In genomic region chr10:27969931-27970330, GRCh38 we compare ENCODE assay signal across 5 cellular contexts. TPM values are rescaled to one million over a fixed set of nuclear protein-coding genes. Genes with fewer than 3 reads are reported as not detected.
"Had no signal": no experiment of that assay in that cellular context is flagged by ENCODE, and none has a peak within 500 bp of the region (broad histone marks: within the 10 kb centered on the region; RNA-seq: fewer than 3 reads in every experiment).

No MANE protein-coding gene starts in this region.

RNA-seq across cellular contexts. Expression of gene ODAD2, which starts 28.9 kb away (rescaled TPM):
- total RNA-seq: naive thymus-derived CD8-positive, alpha-beta T cell; natural killer cell; natural killer cell treated with Interleukin-12 subunit alpha and Interleukin-12 subunit beta and Interleukin-15 and Interleukin-18, amount 100 ng/mL, for 72 hours had no signal
- polyA plus RNA-seq: neural cell, smooth muscle cell had no signal
